ENCODE assay signal across 8 cellular contexts in the genomic region with DNA sequence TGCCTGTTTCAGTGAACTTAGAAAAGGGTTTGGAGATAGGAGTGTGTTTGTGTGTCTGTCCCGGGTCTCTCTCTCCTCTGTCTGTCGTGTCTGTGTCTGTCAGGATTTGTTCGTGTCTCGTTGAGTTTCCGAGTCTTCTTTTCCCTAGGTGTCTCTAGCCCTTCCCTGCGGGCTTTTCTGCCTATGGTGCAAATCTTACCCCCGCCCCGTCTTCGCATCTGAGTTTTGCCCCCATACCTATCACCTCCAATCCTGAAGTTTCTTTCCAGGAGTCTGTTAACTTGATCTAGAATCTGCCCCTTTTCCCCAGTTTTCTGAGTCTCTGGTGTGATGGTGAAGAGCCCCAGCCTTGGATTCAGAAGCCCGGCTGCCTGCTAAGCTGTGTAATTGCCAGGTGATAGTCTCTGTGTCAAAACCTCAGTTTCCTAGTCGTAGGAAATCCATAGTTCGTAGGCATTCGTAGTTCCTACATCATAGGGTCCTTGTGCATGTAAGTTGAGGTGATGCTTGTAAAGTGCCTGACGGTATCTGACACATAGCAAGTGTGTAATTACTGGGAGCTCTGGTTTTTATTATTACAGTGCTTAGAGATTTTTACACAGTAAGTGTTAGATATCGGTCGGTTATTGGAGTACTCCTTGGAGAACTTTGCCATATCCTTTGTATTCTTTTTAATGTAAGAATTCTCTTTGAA. TPM values are rescaled to one million over a fixed set of nuclear protein-coding genes. Genes with fewer than 3 reads are reported as not detected.
DNase-seq lines count a peak whose midpoint lies in the region; ATAC-seq and TF ChIP-seq lines count a peak whose summit lies in the region.

No MANE protein-coding gene starts in this region.

- DNase-seq in HFF-Myc (ENCODE audit: extremely low read depth, low read depth) (no peak), WTC11 (ENCODE audit: low spot score) (no peak), hepatocyte (ENCODE audit: low spot score) (no peak), smooth muscle cell (lab: John Stamatoyannopoulos, UW; ENCODE audit: unreplicated experiment) (no peak), mesenteric fat pad (ENCODE audit: low spot score) (no peak), NOMO-1 treated with DMSO at 0.1 percent for 48 hours (lab: John Stamatoyannopoulos, UW; ENCODE audit: unreplicated experiment) (no peak)

- H3K4me3 ChIP-seq in HFF-Myc (replicated peaks; ENCODE audit: low read depth, low read length) (peak overlapping the region; percentile 77), hepatocyte (peak overlapping the region; percentile 74), smooth muscle cell (peak overlapping the region; percentile 87)

- H3K4me1 Mint-ChIP-seq in WTC11: peaks cover 42% of the 10 kb centered on the region

- H3K9ac ChIP-seq in smooth muscle cell (ENCODE audit: low read depth): peak overlapping the region; percentile 97

- H3K27ac ChIP-seq in hepatocyte (peak overlapping the region; percentile 90), smooth muscle cell (ENCODE audit: low read depth) (peak overlapping the region; percentile 88)

- H3K9me3 Mint-ChIP-seq in WTC11: no peaks in the 10 kb centered on the region

- no peak for ATAC-seq in WTC11
- ATAC-seq in GM19397 (IDR thresholded peaks at IDR 0.05; ENCODE audit: unreplicated experiment): no peak
- ATAC-seq in HG02642 (IDR thresholded peaks at IDR 0.05; ENCODE audit: poor library complexity, unreplicated experiment): no peak

- H3K27me3 ChIP-seq in hepatocyte: no peaks in the 10 kb centered on the region
- no peaks in the 10 kb centered on the region for H3K27me3 ChIP-seq in smooth muscle cell (ENCODE audit: low read depth)

- H3K9me3 ChIP-seq in hepatocyte (ENCODE audit: low read depth) (no peaks in the 10 kb centered on the region), smooth muscle cell (replicated peaks; ENCODE audit: low read depth) (no peaks in the 10 kb centered on the region)

- 23% methylated on average over 16 of the region's 16 CpGs for WGBS in hepatocyte (ENCODE audit: low lambda C conversion rate, missing lambda C conversion rate)
- 27% methylated on average over 16 of the region's 16 CpGs for WGBS in smooth muscle cell (ENCODE audit: low lambda C conversion rate)

- H3K27ac Mint-ChIP-seq in WTC11: peak overlapping the region; percentile 95

- CTCF ChIA-PET in WTC11 (lab: Charles Lee): no interaction called here

- H3K4me2 ChIP-seq in hepatocyte (peak overlapping the region; percentile 95), smooth muscle cell (peak overlapping the region; percentile 98)

- H3K79me2 ChIP-seq in hepatocyte (peaks cover 89% of the 10 kb centered on the region), smooth muscle cell (ENCODE audit: low read depth) (peaks cover 88% of the 10 kb centered on the region)

- peaks cover 38% of the 10 kb centered on the region for H3K36me3 Mint-ChIP-seq in WTC11

- no peaks in the 10 kb centered on the region for H3K9me2 ChIP-seq in hepatocyte (replicated peaks; ENCODE audit: insufficient read depth)

- TF ChIP-seq CTCF in HFF-Myc (IDR thresholded peaks at IDR 0.05; ENCODE audit: low read depth, low read length, missing control alignments) (no peak), WTC11 (IDR thresholded peaks at IDR 0.05) (no peak), hepatocyte (IDR thresholded peaks at IDR 0.05; ENCODE audit: poor library complexity) (no peak), smooth muscle cell (IDR thresholded peaks at IDR 0.05; ENCODE audit: borderline replicate concordance, insufficient read depth, poor library complexity, severe bottlenecking) (no peak)

- H3K4me1 ChIP-seq in hepatocyte (ENCODE audit: insufficient read depth) (peaks cover 27% of the 10 kb centered on the region), smooth muscle cell (ENCODE audit: low read depth) (peaks cover 5% of the 10 kb centered on the region)

- peaks cover 66% of the 10 kb centered on the region for H4K20me1 ChIP-seq in hepatocyte (ENCODE audit: insufficient read depth, poor library complexity, severe bottlenecking)
- peaks cover 77% of the 10 kb centered on the region for H4K20me1 ChIP-seq in smooth muscle cell (ENCODE audit: low read depth)

- H3F3A ChIP-seq in smooth muscle cell (ENCODE audit: low read depth): peaks cover 11% of the 10 kb centered on the region

- H3K27me3 Mint-ChIP-seq in WTC11 (ENCODE audit: low read depth): no peaks in the 10 kb centered on the region

- peak overlapping the region; percentile 98 for H3K4me3 Mint-ChIP-seq in WTC11

- H3K36me3 ChIP-seq in hepatocyte (replicated peaks; ENCODE audit: insufficient read depth, low read depth) (no peaks in the 10 kb centered on the region), smooth muscle cell (ENCODE audit: low read depth) (no peaks in the 10 kb centered on the region)

- H2AFZ ChIP-seq in hepatocyte (peak overlapping the region; percentile 67), smooth muscle cell (ENCODE audit: low read depth) (peak overlapping the region; percentile 38)

- POLR2A ChIA-PET in WTC11 (lab: Charles Lee): no interaction called here

TF ChIP-seq in WTC11, 78 proteins besides CTCF, POLR2A, EP300 and RAD21 (continues in another document):
- TF ChIP-seq CREM (CRISPR knock-in tag; IDR thresholded peaks at IDR 0.05) (no peak), GABPB1 (CRISPR knock-in tag; IDR thresholded peaks at IDR 0.05) (no peak), SMAD3 (CRISPR knock-in tag; IDR thresholded peaks at IDR 0.05; ENCODE audit: borderline replicate concordance) (no peak), FOXK1 (CRISPR knock-in tag; IDR thresholded peaks at IDR 0.05) (no peak), ZNF219 (CRISPR knock-in tag; IDR thresholded peaks at IDR 0.05; ENCODE audit: borderline replicate concordance) (no peak), JAZF1 (CRISPR knock-in tag; IDR thresholded peaks at IDR 0.05) (no peak), ZNF671 (CRISPR knock-in tag; IDR thresholded peaks at IDR 0.05) (no peak), TEAD1 (CRISPR knock-in tag; IDR thresholded peaks at IDR 0.05) (no peak)
- TF ChIP-seq, protein P1, sequence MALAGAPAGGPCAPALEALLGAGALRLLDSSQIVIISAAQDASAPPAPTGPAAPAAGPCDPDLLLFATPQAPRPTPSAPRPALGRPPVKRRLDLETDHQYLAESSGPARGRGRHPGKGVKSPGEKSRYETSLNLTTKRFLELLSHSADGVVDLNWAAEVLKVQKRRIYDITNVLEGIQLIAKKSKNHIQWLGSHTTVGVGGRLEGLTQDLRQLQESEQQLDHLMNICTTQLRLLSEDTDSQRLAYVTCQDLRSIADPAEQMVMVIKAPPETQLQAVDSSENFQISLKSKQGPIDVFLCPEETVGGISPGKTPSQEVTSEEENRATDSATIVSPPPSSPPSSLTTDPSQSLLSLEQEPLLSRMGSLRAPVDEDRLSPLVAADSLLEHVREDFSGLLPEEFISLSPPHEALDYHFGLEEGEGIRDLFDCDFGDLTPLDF (CRISPR knock-in tag; IDR thresholded peaks at IDR 0.05): no peak
- TF ChIP-seq, protein P2, sequence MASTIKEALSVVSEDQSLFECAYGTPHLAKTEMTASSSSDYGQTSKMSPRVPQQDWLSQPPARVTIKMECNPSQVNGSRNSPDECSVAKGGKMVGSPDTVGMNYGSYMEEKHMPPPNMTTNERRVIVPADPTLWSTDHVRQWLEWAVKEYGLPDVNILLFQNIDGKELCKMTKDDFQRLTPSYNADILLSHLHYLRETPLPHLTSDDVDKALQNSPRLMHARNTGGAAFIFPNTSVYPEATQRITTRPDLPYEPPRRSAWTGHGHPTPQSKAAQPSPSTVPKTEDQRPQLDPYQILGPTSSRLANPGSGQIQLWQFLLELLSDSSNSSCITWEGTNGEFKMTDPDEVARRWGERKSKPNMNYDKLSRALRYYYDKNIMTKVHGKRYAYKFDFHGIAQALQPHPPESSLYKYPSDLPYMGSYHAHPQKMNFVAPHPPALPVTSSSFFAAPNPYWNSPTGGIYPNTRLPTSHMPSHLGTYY (CRISPR knock-in tag; IDR thresholded peaks at IDR 0.05): no peak

RNA-seq across cellular contexts. Expression of a gene that starts 0.8 kb away (rescaled TPM):
- total RNA-seq in WTC11 (2021) (227 to 234 TPM (median 227 TPM) in 3 replicates), hepatocyte (40.2 and 74.8 TPM in 2 replicates), smooth muscle cell (25.3 and 34.5 TPM in 2 replicates), mesenteric fat pad (114 TPM)
- polyA plus RNA-seq in hepatocyte (154 and 165 TPM in 2 replicates), smooth muscle cell (119 and 121 TPM in 2 replicates)

RNA-seq across cellular contexts. Expression of a gene that starts 21.0 kb away (rescaled TPM):
- total RNA-seq in WTC11 (2021) (249 to 302 TPM (median 249 TPM) in 3 replicates), hepatocyte (94.6 and 99.6 TPM in 2 replicates), smooth muscle cell (70.7 and 75.0 TPM in 2 replicates), mesenteric fat pad (126 TPM)
- polyA plus RNA-seq in hepatocyte (16.1 and 18.0 TPM in 2 replicates), smooth muscle cell (8.4 and 14.4 TPM in 2 replicates)

RNA-seq across cellular contexts. Expression of a gene that starts 27.8 kb away (rescaled TPM):
- total RNA-seq in WTC11 (2021): 21.1 to 24.8 TPM (median 24.8 TPM) in 3 replicates
- 13.0 and 18.3 TPM in 2 replicates for total RNA-seq in hepatocyte
- polyA plus RNA-seq in hepatocyte: 30.5 and 31.7 TPM in 2 replicates
- 6.9 and 7.7 TPM in 2 replicates for total RNA-seq in smooth muscle cell
- polyA plus RNA-seq in smooth muscle cell: 18.3 and 24.8 TPM in 2 replicates
- total RNA-seq in mesenteric fat pad: 16.4 TPM

RNA-seq across cellular contexts. Expression of a gene that starts 32.4 kb away (rescaled TPM):
- total RNA-seq in WTC11 (2021) (94.6 to 100 TPM (median 99.5 TPM) in 3 replicates), hepatocyte (12.2 and 17.3 TPM in 2 replicates), smooth muscle cell (6.8 and 10.0 TPM in 2 replicates), mesenteric fat pad (11.3 TPM)
- polyA plus RNA-seq in hepatocyte (14.2 and 22.5 TPM in 2 replicates), smooth muscle cell (21.4 and 22.0 TPM in 2 replicates)

RNA-seq across cellular contexts. Expression of a gene that starts 35.0 kb away (rescaled TPM):
- 31.3 to 33.5 TPM (median 32.0 TPM) in 3 replicates for total RNA-seq in WTC11 (2021)
- 6.1 and 10.1 TPM in 2 replicates for total RNA-seq in hepatocyte
- 53.8 and 71.5 TPM in 2 replicates for polyA plus RNA-seq in hepatocyte
- total RNA-seq in smooth muscle cell: 6.2 and 11.9 TPM in 2 replicates
- polyA plus RNA-seq in smooth muscle cell: 68.8 and 76.8 TPM in 2 replicates
- total RNA-seq in mesenteric fat pad: 39.6 TPM
